ENCODE assay signal across 19 cellular contexts in genomic region chr11:120191058-120191457, GRCh38. TPM values are rescaled to one million over a fixed set of nuclear protein-coding genes. Genes with fewer than 3 reads are reported as not detected.
DNase-seq lines count a peak whose midpoint lies in the region; ATAC-seq and TF ChIP-seq lines count a peak whose summit lies in the region.
"Had no signal": no experiment of that assay in that cellular context is flagged by ENCODE, and none has a peak within 500 bp of the region (broad histone marks: within the 10 kb centered on the region; RNA-seq: fewer than 3 reads in every experiment).

No MANE protein-coding gene starts in this region.

- no peak overlapping the region for H3K27ac Mint-ChIP-seq in nephron progenitor cell

- H3K27me3 ChIP-seq in mesendoderm (ENCODE audit: insufficient read depth, low read length, poor library complexity), result no peaks in the 10 kb centered on the region
- peaks cover 40% of the 10 kb centered on the region for H3K27me3 ChIP-seq in osteoblast (ENCODE audit: insufficient read depth, low read length)

- no peak overlapping the region for H2BK120ac ChIP-seq in mesendoderm (ENCODE audit: low read depth, low read length)

- no peaks in the 10 kb centered on the region for H3K79me2 ChIP-seq in mesendoderm (ENCODE audit: control insufficient read depth, insufficient read depth, low read length)
- H3K79me2 ChIP-seq in osteoblast (ENCODE audit: insufficient read depth, low read length), result no peaks in the 10 kb centered on the region

- H2AK5ac ChIP-seq in mesendoderm (ENCODE audit: low read length), result no peak overlapping the region

- peaks cover 67% of the 10 kb centered on the region for H3K27me3 Mint-ChIP-seq in nephron progenitor cell (ENCODE audit: low read depth, poor library complexity)

- H3K36me3 ChIP-seq in mesendoderm (ENCODE audit: control insufficient read depth, insufficient read depth, low read length), result no peaks in the 10 kb centered on the region
- no peaks in the 10 kb centered on the region for H3K36me3 ChIP-seq in osteoblast (ENCODE audit: insufficient read depth, low read length)

- peaks cover 10% of the 10 kb centered on the region for H3K9me3 Mint-ChIP-seq in nephron progenitor cell
- H3K9me3 Mint-ChIP-seq: CD4-positive, alpha-beta memory T cell had no signal

- H3K4me2 ChIP-seq in mesendoderm (ENCODE audit: low read length) (no peak overlapping the region), osteoblast (ENCODE audit: insufficient read depth, low read length) (no peak overlapping the region)

- no peak overlapping the region for H3K4me3 ChIP-seq in mesendoderm (ENCODE audit: low read length)
- H3K4me3 ChIP-seq in osteoblast (ENCODE audit: insufficient read depth, low read length), result no peak overlapping the region
- H3K4me3 ChIP-seq: GM23248 had no signal

- TF ChIP-seq CTCF in nephron progenitor cell (IDR thresholded peaks at IDR 0.05), result no peak
- TF ChIP-seq CTCF in osteoblast (IDR thresholded peaks at IDR 0.05; ENCODE audit: extremely low read depth, low read depth, low read length), result no peak

- H2BK15ac ChIP-seq in mesendoderm (replicated peaks; ENCODE audit: low read depth), result no peak overlapping the region

- ATAC-seq in GM18868 (IDR thresholded peaks at IDR 0.05; ENCODE audit: unreplicated experiment), result no peak

- WGBS in mesendoderm (ENCODE audit: extremely low coverage, insufficient coverage, low lambda C conversion rate), result no CpG with 5 or more reads among the region's 4 CpGs

- no peak overlapping the region for H3K27ac ChIP-seq in mesendoderm (ENCODE audit: low read depth, low read length)
- H3K27ac ChIP-seq in osteoblast (ENCODE audit: low read depth, low read length), result no peak overlapping the region
- H3K27ac ChIP-seq: GM23248 had no signal

- no peak overlapping the region for H2AFZ ChIP-seq in osteoblast (ENCODE audit: low read length)
- H2AFZ ChIP-seq: GM23248 had no signal

- H3K9me3 ChIP-seq in osteoblast (ENCODE audit: low read depth, low read length), result no peaks in the 10 kb centered on the region

- H3K4ac ChIP-seq in mesendoderm (ENCODE audit: low read depth, low read length), result no peak overlapping the region

- no peaks in the 10 kb centered on the region for H3K36me3 Mint-ChIP-seq in nephron progenitor cell (ENCODE audit: low read depth)
- H3K36me3 Mint-ChIP-seq: CD4-positive, alpha-beta memory T cell had no signal

- H3K9ac ChIP-seq in mesendoderm (ENCODE audit: low read length), result no peak overlapping the region
- H3K9ac ChIP-seq: GM23248 had no signal

- no peak overlapping the region for H3K56ac ChIP-seq in mesendoderm (ENCODE audit: low read length)

- DNase-seq in mesendoderm (peak; percentile 55), nephron progenitor cell (no peak), osteoblast (ENCODE audit: insufficient read length, low spot score, missing footprints) (peak; percentile 10), NCI-H187 treated with DMSO at 0.1 percent for 48 hours (lab: John Stamatoyannopoulos, UW) (no peak)
- no peak for DNase-seq in activated naive CD4-positive, alpha-beta T cell treated with Interleukin-2 at 50 U/mL for 16 hours
- DNase-seq: C1 segment of cervical spinal cord; Calu3; CD4-positive, alpha-beta memory T cell; COR-L47; DMS53; DMS79 treated with DMSO at 0.1 percent for 48 hours; GF-D8; GM23248; H7; HCEC 1CT had no signal

- no peak overlapping the region for H4K8ac ChIP-seq in mesendoderm (ENCODE audit: low read depth, low read length)

- H2BK5ac ChIP-seq in mesendoderm (ENCODE audit: low read length), result no peak overlapping the region

- H3K4me1 ChIP-seq in mesendoderm (ENCODE audit: control insufficient read depth, low read depth, low read length), result no peaks in the 10 kb centered on the region
- H3K4me1 ChIP-seq in osteoblast (ENCODE audit: insufficient read depth, low read length), result no peaks in the 10 kb centered on the region

- H3K4me1 Mint-ChIP-seq in nephron progenitor cell, result peaks cover 88% of the 10 kb centered on the region
- H3K4me1 Mint-ChIP-seq: CD4-positive, alpha-beta memory T cell had no signal

- H3K79me1 ChIP-seq in mesendoderm (ENCODE audit: low read length), result no peaks in the 10 kb centered on the region

- peak overlapping the region; percentile 39 for H3K4me3 Mint-ChIP-seq in nephron progenitor cell
- H3K4me3 Mint-ChIP-seq: CD4-positive, alpha-beta memory T cell had no signal

- H4K20me1 ChIP-seq in osteoblast (ENCODE audit: insufficient read depth, low read length), result no peaks in the 10 kb centered on the region

- H3K23ac ChIP-seq in mesendoderm (ENCODE audit: low read length), result no peak overlapping the region

- H3K18ac ChIP-seq in mesendoderm (ENCODE audit: low read length), result no peak overlapping the region

- H4K5ac ChIP-seq in mesendoderm (ENCODE audit: low read length), result no peak overlapping the region

RNA-seq across cellular contexts. Expression of gene OAF, which starts 19.8 kb away (rescaled TPM):
- 0.48 TPM for polyA plus RNA-seq in mesendoderm (2013, experiment 1 of 2)
- 0.36 TPM for polyA plus RNA-seq in mesendoderm (2013, experiment 2 of 2)
- total RNA-seq in osteoblast, result 7.2 and 10.3 TPM in 2 replicates

RNA-seq across cellular contexts. Expression of gene POU2F3, which starts 48.9 kb away (rescaled TPM):
- 0.51 TPM for polyA plus RNA-seq in mesendoderm (2013, experiment 1 of 2)
- 0.57 TPM for polyA plus RNA-seq in mesendoderm (2013, experiment 2 of 2)
- under 0.01 TPM in 1 of 2 replicates, not detected in the other for total RNA-seq in osteoblast
- total RNA-seq: A673; CD4-positive, alpha-beta memory T cell; Daoy; G401; GM23248; H7 had no signal
- polyA plus RNA-seq: CD4-positive, alpha-beta memory T cell; GM23248 had no signal

RNA-seq across cellular contexts. Expression of gene TRIM29, which starts 53.1 kb away (rescaled TPM):
- polyA plus RNA-seq in mesendoderm (2013, experiment 1 of 2), result 0.13 TPM
- polyA plus RNA-seq in mesendoderm (2013, experiment 2 of 2), result 0.10 TPM
- total RNA-seq in osteoblast, result under 0.01 and 0.36 TPM in 2 replicates
- total RNA-seq: A673; CD4-positive, alpha-beta memory T cell; G401; GM23248 had no signal
- polyA plus RNA-seq: CD4-positive, alpha-beta memory T cell had no signal

Comparison
In these comparisons a context has a peak if more than half of its experiments do, and no peak if none do; other contexts are left out.
1. DNase-seq: peak in mesendoderm (single experiment) and osteoblast (single experiment); none in nephron progenitor cell (single experiment), activated naive CD4-positive, alpha-beta T cell treated with Interleukin-2 at 50 U/mL for 16 hours (single experiment) and NCI-H187 treated with DMSO at 0.1 percent for 48 hours (single experiment).